ENCODE assay signal across 8 cellular contexts in genomic region chr11:118928870-118929495, GRCh38. TPM values are rescaled to one million over a fixed set of nuclear protein-coding genes. Genes with fewer than 3 reads are reported as not detected.
DNase-seq lines count a peak whose midpoint lies in the region; ATAC-seq and TF ChIP-seq lines count a peak whose summit lies in the region.

No MANE protein-coding gene starts in this region.

- peak overlapping the region; percentile 89 for H3K4me3 Mint-ChIP-seq in activated CD4-positive, alpha-beta memory T cell treated with anti-CD3 and anti-CD28 coated beads, Interleukin-2, amount 10 ng/mL, durations not matched to agents 7 days and 5 days
- H3K4me3 Mint-ChIP-seq in naive thymus-derived CD8-positive, alpha-beta T cell: peak overlapping the region; percentile 93 to 99 (median 96)

- POLR2A ChIA-PET in activated CD4-positive, alpha-beta memory T cell treated with anti-CD3 and anti-CD28 coated beads, Interleukin-2, amount 10 ng/mL, durations not matched to agents 7 days and 5 days (lab: Charles Lee): interaction anchor here (1.0 to 3.7 kb wide), 9 partner anchors 12 to 236 kb away, joined by 4 to 46 read pairs (median 14); partner anchors contain the start of genes CENATAC and DDX6
- POLR2A ChIA-PET in naive thymus-derived CD8-positive, alpha-beta T cell (lab: Charles Lee): interaction anchor here (0.6 to 8.8 kb wide), 14 partner anchors 8 to 493 kb away, joined by 3 to 52 read pairs (median 6); partner anchors contain the start of genes CENATAC, KMT2A, RPS25 and TRAPPC4

- H3K27me3 ChIP-seq in esophagus muscularis mucosa: no peaks in the 10 kb centered on the region

- H3K4me3 ChIP-seq in esophagus muscularis mucosa: peak overlapping the region; percentile 62 to 86 (median 76)

- 0% methylated on average over 3 of the region's 26 CpGs for WGBS in esophagus muscularis mucosa

- H3K36me3 ChIP-seq in esophagus muscularis mucosa: no peaks in the 10 kb centered on the region

- DNase-seq in stimulated activated CD4-positive, alpha-beta T cell treated with anti-CD3 and anti-CD28 coated beads, Interleukin-1b, Interleukin-23, amount 100 ng/mL, for 48 hours: peak; percentile 44
- no peak for DNase-seq in stimulated activated CD4-positive, alpha-beta T cell treated with anti-CD3 and anti-CD28 coated beads, Interleukin-4, amount 100 ng/mL, for 4 hours
- DNase-seq in NCI-H1105 (lab: John Stamatoyannopoulos, UW) (peak; percentile 88), esophagus muscularis mucosa (ENCODE audit: extremely low spot score) (no peak), cortex of kidney (lab: John Stamatoyannopoulos, UW) (no peak)
- DNase-seq in activated CD4-positive, alpha-beta memory T cell treated with anti-CD3 and anti-CD28 coated beads, Interleukin-2, amount 10 ng/mL, durations not matched to agents 7 days and 5 days: no peak
- peak in 1 of 10 donors; percentile 43 for DNase-seq in naive thymus-derived CD8-positive, alpha-beta T cell

- intact Hi-C loops in esophagus muscularis mucosa (cut with DNase I): no loop called here

- H3K9me3 Mint-ChIP-seq in activated CD4-positive, alpha-beta memory T cell treated with anti-CD3 and anti-CD28 coated beads, Interleukin-2, amount 10 ng/mL, durations not matched to agents 7 days and 5 days: no peaks in the 10 kb centered on the region
- H3K9me3 Mint-ChIP-seq in naive thymus-derived CD8-positive, alpha-beta T cell: peaks cover 0 to 2% (median 0%) of the 10 kb centered on the region in 9 donors

- ATAC-seq in naive thymus-derived CD8-positive, alpha-beta T cell: peak; percentile 0 to 13
- no peak for ATAC-seq in HG02571 (IDR thresholded peaks at IDR 0.05; ENCODE audit: unreplicated experiment)

- TF ChIP-seq EP300 in esophagus muscularis mucosa (IDR thresholded peaks at IDR 0.05): no peak

- TF ChIP-seq CTCF in esophagus muscularis mucosa (IDR thresholded peaks at IDR 0.05): no peak

- H3K36me3 Mint-ChIP-seq in activated CD4-positive, alpha-beta memory T cell treated with anti-CD3 and anti-CD28 coated beads, Interleukin-2, amount 10 ng/mL, durations not matched to agents 7 days and 5 days (ENCODE audit: low read depth): peaks cover 15% of the 10 kb centered on the region
- H3K36me3 Mint-ChIP-seq in naive thymus-derived CD8-positive, alpha-beta T cell: peaks cover 2 to 8% (median 4%) of the 10 kb centered on the region in 3 donors

- no peak for TF ChIP-seq POLR2A in esophagus muscularis mucosa (IDR thresholded peaks at IDR 0.05; ENCODE audit: low read depth)

- CTCF ChIA-PET in activated CD4-positive, alpha-beta memory T cell treated with anti-CD3 and anti-CD28 coated beads, Interleukin-2, amount 10 ng/mL, durations not matched to agents 7 days and 5 days (lab: Charles Lee): interaction anchor here (1.0 to 11.8 kb wide), 7 partner anchors 16 to 239 kb away, joined by 3 to 270 read pairs (median 12); partner anchors contain the start of genes CXCR5 and DDX6

- peaks cover 2% of the 10 kb centered on the region for H3K27me3 Mint-ChIP-seq in activated CD4-positive, alpha-beta memory T cell treated with anti-CD3 and anti-CD28 coated beads, Interleukin-2, amount 10 ng/mL, durations not matched to agents 7 days and 5 days
- H3K27me3 Mint-ChIP-seq in naive thymus-derived CD8-positive, alpha-beta T cell: peaks cover 0 to 2% (median 0%) of the 10 kb centered on the region in 5 donors

- H3K27ac Mint-ChIP-seq in activated CD4-positive, alpha-beta memory T cell treated with anti-CD3 and anti-CD28 coated beads, Interleukin-2, amount 10 ng/mL, durations not matched to agents 7 days and 5 days: peak overlapping the region; percentile 92
- H3K27ac Mint-ChIP-seq in naive thymus-derived CD8-positive, alpha-beta T cell: peak overlapping the region; percentile 96 to 100 (median 100)

- H3K4me1 ChIP-seq in esophagus muscularis mucosa: peaks cover 35 to 56% (median 53%) of the 10 kb centered on the region in 4 donors

- peaks cover 41% of the 10 kb centered on the region for H3K4me1 Mint-ChIP-seq in activated CD4-positive, alpha-beta memory T cell treated with anti-CD3 and anti-CD28 coated beads, Interleukin-2, amount 10 ng/mL, durations not matched to agents 7 days and 5 days
- H3K4me1 Mint-ChIP-seq in naive thymus-derived CD8-positive, alpha-beta T cell: peaks cover 33 to 60% (median 54%) of the 10 kb centered on the region in 4 donors

- H3K9me3 ChIP-seq in esophagus muscularis mucosa: no peaks in the 10 kb centered on the region

- H3K27ac ChIP-seq in esophagus muscularis mucosa (replicated peaks in 1 of 4): peak overlapping the region; percentile 90 to 99 (median 96)

RNA-seq across cellular contexts. Expression of gene BCL9L, which starts 3.3 kb away (rescaled TPM):
- total RNA-seq in activated CD4-positive, alpha-beta memory T cell treated with anti-CD3 and anti-CD28 coated beads, Interleukin-2, amount 10 ng/mL, durations not matched to agents 7 days and 5 days: 10 to 100 TPM; 56.8 to 62.5 TPM
- 10 to 100 TPM; 19.1 to 66.2 (median 42.7) TPM for total RNA-seq in esophagus muscularis mucosa
- 100 to 1,000 TPM; 283 TPM for total RNA-seq in naive thymus-derived CD8-positive, alpha-beta T cell
- polyA plus RNA-seq in naive thymus-derived CD8-positive, alpha-beta T cell: 1 to 10 TPM; 3.1 to 8.7 (median 4.3) TPM

RNA-seq across cellular contexts. Expression of gene UPK2, which starts 27.1 kb away (rescaled TPM):
- total RNA-seq in activated CD4-positive, alpha-beta memory T cell treated with anti-CD3 and anti-CD28 coated beads, Interleukin-2, amount 10 ng/mL, durations not matched to agents 7 days and 5 days: not detected
- not detected for total RNA-seq in esophagus muscularis mucosa
- total RNA-seq in naive thymus-derived CD8-positive, alpha-beta T cell: under 1 TPM in 1 of 2 experiments, not detected in 1; 0.52 TPM
- polyA plus RNA-seq in naive thymus-derived CD8-positive, alpha-beta T cell: under 1 TPM in 1 of 3 donors, not detected in 2; 0.22 TPM

RNA-seq across cellular contexts. Expression of gene FOXR1, which starts 42.6 kb away (rescaled TPM):
- total RNA-seq in activated CD4-positive, alpha-beta memory T cell treated with anti-CD3 and anti-CD28 coated beads, Interleukin-2, amount 10 ng/mL, durations not matched to agents 7 days and 5 days: not detected
- not detected for total RNA-seq in esophagus muscularis mucosa
- not detected for total RNA-seq in naive thymus-derived CD8-positive, alpha-beta T cell
- polyA plus RNA-seq in naive thymus-derived CD8-positive, alpha-beta T cell: not detected

RNA-seq across cellular contexts. Expression of gene CXCR5, which starts 45.3 kb away (rescaled TPM):
- under 1 TPM; 0.83 to 0.86 TPM for total RNA-seq in activated CD4-positive, alpha-beta memory T cell treated with anti-CD3 and anti-CD28 coated beads, Interleukin-2, amount 10 ng/mL, durations not matched to agents 7 days and 5 days
- under 1 TPM in 1 of 4 donors, not detected in 3; 0.17 TPM for total RNA-seq in esophagus muscularis mucosa
- 1 to 10 TPM; 3.2 to 3.5 TPM for total RNA-seq in naive thymus-derived CD8-positive, alpha-beta T cell
- under 1 TPM; 0.17 to 0.63 (median 0.29) TPM for polyA plus RNA-seq in naive thymus-derived CD8-positive, alpha-beta T cell

Comparison
In these comparisons a context has a peak if more than half of its experiments do, and no peak if none do; other contexts are left out.
1. DNase-seq: peak in stimulated activated CD4-positive, alpha-beta T cell treated with anti-CD3 and anti-CD28 coated beads, Interleukin-1b, Interleukin-23, amount 100 ng/mL, for 48 hours (single experiment) and NCI-H1105 (single experiment); none in stimulated activated CD4-positive, alpha-beta T cell treated with anti-CD3 and anti-CD28 coated beads, Interleukin-4, amount 100 ng/mL, for 4 hours (0 of 2), activated CD4-positive, alpha-beta memory T cell treated with anti-CD3 and anti-CD28 coated beads, Interleukin-2, amount 10 ng/mL, durations not matched to agents 7 days and 5 days (single experiment), esophagus muscularis mucosa (single experiment) and cortex of kidney (single experiment).
2. RNA of gene BCL9L, which starts 3.3 kb away (total RNA-seq): 283 TPM in naive thymus-derived CD8-positive, alpha-beta T cell; 56.8 to 62.5 TPM in activated CD4-positive, alpha-beta memory T cell treated with anti-CD3 and anti-CD28 coated beads, Interleukin-2, amount 10 ng/mL, durations not matched to agents 7 days and 5 days and 19.1 to 66.2 TPM in esophagus muscularis mucosa; every median in the first group is over 4 times any median in the second.